Comparison of ENCODE assay signal across 1 cellular context in genomic region chr4:54647070-54647469, GRCh38.
TF ChIP-seq lines count a peak whose summit lies in the region.

No MANE protein-coding gene starts in this region.

TF ChIP-seq in GM23338, 12 proteins besides CTCF, POLR2A, EP300 and RAD21:
- no peak for TF ChIP-seq REST (IDR thresholded peaks at IDR 0.05; ENCODE audit: unreplicated experiment)
- no peak for TF ChIP-seq STAT1 (IDR thresholded peaks at IDR 0.05; ENCODE audit: unreplicated experiment)
- TF ChIP-seq CREB1 (CRISPR knock-in tag; IDR thresholded peaks at IDR 0.05; ENCODE audit: low read depth) = no peak
- no peak for TF ChIP-seq ZNF114 (CRISPR knock-in tag; IDR thresholded peaks at IDR 0.05)
- TF ChIP-seq ZNF331 (CRISPR knock-in tag; IDR thresholded peaks at IDR 0.05; ENCODE audit: low read depth) = no peak
